Comparison of ENCODE assay signal across 9 cellular contexts in genomic region chr3:81723732-81724313, GRCh38. TPM values are rescaled to one million over a fixed set of nuclear protein-coding genes. Genes with fewer than 3 reads are reported as not detected.
DNase-seq lines count a peak whose midpoint lies in the region; ATAC-seq, FAIRE-seq and TF ChIP-seq lines count a peak whose summit lies in the region.
"Had no signal": no experiment of that assay in that cellular context is flagged by ENCODE, and none has a peak within 500 bp of the region (broad histone marks: within the 10 kb centered on the region; RNA-seq: fewer than 3 reads in every experiment).

No MANE protein-coding gene starts in this region.

- H3K4me3 ChIP-seq in astrocyte of the spinal cord (ENCODE audit: low read depth, low read length) (no peak overlapping the region), kidney (ENCODE audit: low read length in 2 of 2) (no peak overlapping the region)

- no peaks in the 10 kb centered on the region for H3K9me3 ChIP-seq in kidney (ENCODE audit: control insufficient read depth in 1 of 2, low read length in 2 of 2)

- no peaks in the 10 kb centered on the region for H3K36me3 ChIP-seq in kidney (ENCODE audit: control insufficient read depth in 1 of 2, insufficient read depth in 2 of 2, low read length in 2 of 2)

- H3K4me1 ChIP-seq in kidney (ENCODE audit: control insufficient read depth in 1 of 2, insufficient read depth in 1 of 2, low read depth in 1 of 2, low read length in 2 of 2) = no peaks in the 10 kb centered on the region

- H3K9ac ChIP-seq in kidney (ENCODE audit: low read length in 2 of 2) = peak overlapping the region in 1 of 2 donors; percentile 36

- FAIRE-seq in kidney (lab: Jason Lieb, UNC) = no peak

- DNase-seq in AG08395 (ENCODE audit: low spot score) (peak; percentile 23), astrocyte of the spinal cord (ENCODE audit: low read depth, low spot score) (peak; percentile 69), kidney tubule cell (ENCODE audit: low spot score) (peak; percentile 57), kidney (no peak), D341Med (ENCODE audit: low spot score) (no peak)
- DNase-seq: activated CD4-positive, alpha-beta T cell treated with anti-CD3 and anti-CD28 coated beads, Interleukin-2, amount 10 ng/mL, durations not matched to agents 24 days and 14 days had no signal

- intact Hi-C loops in kidney (cut with DNase I) = no loop called here

- ATAC-seq in HG02885 (IDR thresholded peaks at IDR 0.05; ENCODE audit: poor library complexity, unreplicated experiment) (peak; percentile 65), GM18909 (IDR thresholded peaks at IDR 0.05; ENCODE audit: poor library complexity, unreplicated experiment) (no peak), GM19397 (IDR thresholded peaks at IDR 0.05; ENCODE audit: unreplicated experiment) (no peak)

- H3K27ac ChIP-seq in kidney (ENCODE audit: low read depth in 2 of 2, low read length in 2 of 2) = peak overlapping the region in 1 of 2 donors; percentile 62

- TF ChIP-seq CTCF in astrocyte of the spinal cord (IDR thresholded peaks at IDR 0.05; ENCODE audit: low read depth, low read length) = no peak
- TF ChIP-seq CTCF in kidney (IDR thresholded peaks at IDR 0.05; ENCODE audit: borderline replicate concordance, extremely low read depth, insufficient read depth) = no peak

- in situ Hi-C loops in astrocyte of the spinal cord (cut with HindIII; ENCODE audit: low sequenced_read_pairs) = no loop called here

RNA-seq across cellular contexts. Expression of gene GBE1, which starts 37.6 kb away (rescaled TPM):
- total RNA-seq in kidney = 36.2 TPM
- polyA plus RNA-seq in kidney (ENCODE audit: insufficient read depth, low read depth, low replicate concordance) = 29.3 TPM

Comparison
In these comparisons a context has a peak if more than half of its experiments do, and no peak if none do; other contexts are left out.
1. DNase-seq: peak in AG08395 (single experiment), astrocyte of the spinal cord (single experiment) and kidney tubule cell (single experiment); none in kidney (single experiment) and D341Med (single experiment).